Comparison of ENCODE assay signal across 11 cellular contexts in genomic region chrX:147476008-147476407, GRCh38.
A peak's percentile ranks its signal among the peaks of the same experiment; 100 is the strongest.
DNase-seq lines count a peak whose midpoint lies in the region; ATAC-seq and TF ChIP-seq lines count a peak whose summit lies in the region.
"Had no signal": no experiment of that assay in that cellular context is flagged by ENCODE, and none has a peak within 500 bp of the region (broad histone marks: within the 10 kb centered on the region; RNA-seq: fewer than 3 reads in every experiment).

No MANE protein-coding gene starts in this region.

- no peak overlapping the region for H2AFZ ChIP-seq in SU-DHL-6 (ENCODE audit: low read depth, low read length, severe bottlenecking)

- no peaks in the 10 kb centered on the region for H3K9me2 ChIP-seq in SU-DHL-6 (replicated peaks; ENCODE audit: insufficient read depth, low read length)

- no peak overlapping the region for H3K4me3 ChIP-seq in SU-DHL-6 (ENCODE audit: insufficient read depth, low read length, poor library complexity, severe bottlenecking)
- H3K4me3 ChIP-seq in lower lobe of right lung, result no peak overlapping the region

- no peak overlapping the region for H3K4me3 Mint-ChIP-seq in stimulated activated effector memory CD8-positive, alpha-beta T cell treated with anti-CD3 and anti-CD28 coated beads, Interleukin-12 subunit alpha, Interleukin-12 subunit beta, amount 100 ng/mL, for 72 hours
- H3K4me3 Mint-ChIP-seq: brain had no signal

- H3K79me2 ChIP-seq in SU-DHL-6 (ENCODE audit: insufficient read depth, low read length), result no peaks in the 10 kb centered on the region

- H3K9me3 Mint-ChIP-seq in stimulated activated effector memory CD8-positive, alpha-beta T cell treated with anti-CD3 and anti-CD28 coated beads, Interleukin-12 subunit alpha, Interleukin-12 subunit beta, amount 100 ng/mL, for 72 hours, result peaks cover 3% of the 10 kb centered on the region
- H3K9me3 Mint-ChIP-seq: brain had no signal

- peak; percentile 22 for TF ChIP-seq CTCF in SU-DHL-6 (IDR thresholded peaks at IDR 0.05; ENCODE audit: insufficient read depth, low read length, poor library complexity, severe bottlenecking)
- peak; percentile 11 for TF ChIP-seq CTCF in lower lobe of right lung (IDR thresholded peaks at IDR 0.05)

- H3K4me1 Mint-ChIP-seq in stimulated activated effector memory CD8-positive, alpha-beta T cell treated with anti-CD3 and anti-CD28 coated beads, Interleukin-12 subunit alpha, Interleukin-12 subunit beta, amount 100 ng/mL, for 72 hours, result no peaks in the 10 kb centered on the region
- H3K4me1 Mint-ChIP-seq: brain had no signal

- no peak overlapping the region for H3K4me2 ChIP-seq in SU-DHL-6 (ENCODE audit: low read depth, low read length, poor library complexity, severe bottlenecking)

- H3K36me3 Mint-ChIP-seq in stimulated activated effector memory CD8-positive, alpha-beta T cell treated with anti-CD3 and anti-CD28 coated beads, Interleukin-12 subunit alpha, Interleukin-12 subunit beta, amount 100 ng/mL, for 72 hours, result no peaks in the 10 kb centered on the region
- H3K36me3 Mint-ChIP-seq: brain had no signal

- no peaks in the 10 kb centered on the region for H3K4me1 ChIP-seq in lower lobe of right lung

- intact Hi-C loops in lower lobe of right lung (cut with DNase I), result no loop called here

- no peaks in the 10 kb centered on the region for H4K20me1 ChIP-seq in SU-DHL-6 (ENCODE audit: low read depth, low read length)

- ATAC-seq in lower lobe of right lung, result no peak
- ATAC-seq in stimulated activated effector memory CD8-positive, alpha-beta T cell treated with anti-CD3 and anti-CD28 coated beads, Interleukin-12 subunit alpha, Interleukin-12 subunit beta, amount 100 ng/mL, for 72 hours, result no peak
- ATAC-seq: left ventricle myocardium superior had no signal

- H3K27ac ChIP-seq in SU-DHL-6 (ENCODE audit: low read depth, low read length), result no peak overlapping the region
- no peak overlapping the region for H3K27ac ChIP-seq in lower lobe of right lung

- no peaks in the 10 kb centered on the region for H3K27me3 ChIP-seq in SU-DHL-6 (ENCODE audit: low read length)
- H3K27me3 ChIP-seq in lower lobe of right lung (ENCODE audit: low read depth), result no peaks in the 10 kb centered on the region

- no peak overlapping the region for H3K9ac ChIP-seq in SU-DHL-6 (ENCODE audit: low read length)

- H3K27ac Mint-ChIP-seq in stimulated activated effector memory CD8-positive, alpha-beta T cell treated with anti-CD3 and anti-CD28 coated beads, Interleukin-12 subunit alpha, Interleukin-12 subunit beta, amount 100 ng/mL, for 72 hours, result no peak overlapping the region
- H3K27ac Mint-ChIP-seq: brain had no signal

- H3K36me3 ChIP-seq in SU-DHL-6 (ENCODE audit: low read length), result no peaks in the 10 kb centered on the region
- H3K36me3 ChIP-seq in lower lobe of right lung, result no peaks in the 10 kb centered on the region

- no peaks in the 10 kb centered on the region for H3K9me3 ChIP-seq in SU-DHL-6 (ENCODE audit: insufficient read depth, low read length)
- no peaks in the 10 kb centered on the region for H3K9me3 ChIP-seq in lower lobe of right lung

- no peaks in the 10 kb centered on the region for H3F3A ChIP-seq in SU-DHL-6 (ENCODE audit: insufficient read depth)

- DNase-seq in NCI-H1092 treated with DMSO at 0.1 percent for 48 hours (lab: John Stamatoyannopoulos, UW) (peak; percentile 8), NCI-H1092 (lab: John Stamatoyannopoulos, UW) (no peak), HK-2 (ENCODE audit: unreplicated experiment) (peak; percentile 0), lower lobe of right lung (no peak), C1 segment of cervical spinal cord (lab: John Stamatoyannopoulos, UW) (no peak), ureter (ENCODE audit: low spot score) (no peak)
- no peak for DNase-seq in stimulated activated effector memory CD8-positive, alpha-beta T cell treated with anti-CD3 and anti-CD28 coated beads, Interleukin-12 subunit alpha, Interleukin-12 subunit beta, amount 100 ng/mL, for 72 hours (ENCODE audit: low spot score in 2 of 2)
- DNase-seq: GOT3, left ventricle myocardium superior had no signal

Comparison
In these comparisons a context has a peak if more than half of its experiments do, and no peak if none do; other contexts are left out.
1. DNase-seq: peak in NCI-H1092 treated with DMSO at 0.1 percent for 48 hours (single experiment) and HK-2 (single experiment); none in NCI-H1092 (single experiment), lower lobe of right lung (single experiment), stimulated activated effector memory CD8-positive, alpha-beta T cell treated with anti-CD3 and anti-CD28 coated beads, Interleukin-12 subunit alpha, Interleukin-12 subunit beta, amount 100 ng/mL, for 72 hours (0 of 2), C1 segment of cervical spinal cord (0 of 14) and ureter (single experiment).